In the genomic region with DNA sequence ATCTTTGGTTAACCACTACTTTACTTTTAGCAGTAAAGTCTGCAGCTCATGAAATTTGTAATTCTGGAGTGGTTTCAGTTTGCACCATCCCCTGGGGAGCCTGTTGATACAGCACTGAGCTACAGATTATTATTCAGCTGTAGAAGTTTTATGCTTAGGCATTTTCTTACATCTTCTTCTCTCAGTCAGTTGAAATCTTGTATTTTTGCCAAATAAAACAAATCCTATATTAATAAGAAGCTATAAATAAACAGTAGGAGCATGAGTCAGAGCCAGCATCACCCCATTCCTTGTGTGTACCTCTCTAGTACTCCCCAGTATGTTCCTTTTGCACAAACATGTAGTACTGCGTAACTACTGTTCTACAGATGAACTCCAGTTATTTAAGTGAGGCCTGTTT, we compare ENCODE assay signal across 13 cellular contexts.
DNase-seq lines count a peak whose midpoint lies in the region; ATAC-seq, FAIRE-seq and TF ChIP-seq lines count a peak whose summit lies in the region.
"Had no signal": no experiment of that assay in that cellular context is flagged by ENCODE, and none has a peak within 500 bp of the region (broad histone marks: within the 10 kb centered on the region; RNA-seq: fewer than 3 reads in every experiment).

No MANE protein-coding gene starts in this region.

- POLR2A ChIA-PET in endothelial cell of umbilical vein (lab: Charles Lee), result no interaction called here

- dilution Hi-C loops in endothelial cell of umbilical vein (cut with MboI; ENCODE audit: extremely low pct_ligation_motif_present, low sequenced_read_pairs), result no loop called here

- no peak overlapping the region for H2AFZ ChIP-seq in DND-41 (ENCODE audit: low read depth, low read length)
- no peak overlapping the region for H2AFZ ChIP-seq in Loucy (ENCODE audit: low read length)
- H2AFZ ChIP-seq in endothelial cell of umbilical vein (ENCODE audit: low read depth, low read length), result no peak overlapping the region

- H3K27ac ChIP-seq in DND-41 (ENCODE audit: low read length) (no peak overlapping the region), endothelial cell of umbilical vein (ENCODE audit: insufficient read depth, low read depth, low read length) (no peak overlapping the region), pancreas (no peak overlapping the region), spleen (no peak overlapping the region)

- ATAC-seq in DND-41 (ENCODE audit: insufficient read depth, low read depth) (0 out of 3 replicates have a peak, but pooled peaks have one; percentile 53), pancreas (peak; percentile 31 to 67 (median 52))
- ATAC-seq: activated naive CD8-positive, alpha-beta T cell treated with anti-CD3 and anti-CD28 coated beads, Interleukin-2, amount 50 U/mL, for 24 hours; natural killer cell treated with Interleukin-12 subunit alpha and Interleukin-12 subunit beta and Interleukin-15 and Interleukin-18, amount 100 ng/mL, for 72 hours had no signal

- TF ChIP-seq POLR2A in endothelial cell of umbilical vein (IDR thresholded peaks at IDR 0.05; ENCODE audit: low read depth, low read length), result no peak
- no peak for TF ChIP-seq POLR2A in spleen (IDR thresholded peaks at IDR 0.05)

- FAIRE-seq in endothelial cell of umbilical vein (lab: Jason Lieb, UNC) (peak; percentile 86), pancreas (lab: Jason Lieb, UNC) (peak; percentile 53)

- intact Hi-C loops in endothelial cell of umbilical vein (cut with micrococcal nuclease) (no loop called here), pancreas (cut with DNase I) (no loop called here), spleen (cut with DNase I; ENCODE audit: low total_unique reads) (no loop called here)

- WGBS in pancreas, 2 donors, result 87 to 91% methylated on average over 1 of the region's 1 CpG
- 97 to 100% (median 98%) methylated on average over 1 of the region's 1 CpG for WGBS in spleen, 5 donors

- TF ChIP-seq CTCF in DND-41 (IDR thresholded peaks at IDR 0.05; ENCODE audit: borderline replicate concordance, extremely low read depth, low read length, poor library complexity, severe bottlenecking), result no peak
- TF ChIP-seq CTCF in Loucy (conservative IDR thresholded peaks at IDR 0.05; ENCODE audit: low read length), result no peak
- TF ChIP-seq CTCF in endothelial cell of umbilical vein (IDR thresholded peaks at IDR 0.05; ENCODE audit: extremely low read depth in 1 of 2, insufficient read depth in 1 of 2, low read depth in 1 of 2, low read length in 2 of 2), result no peak
- no peak for TF ChIP-seq CTCF in pancreas (IDR thresholded peaks at IDR 0.05)
- TF ChIP-seq CTCF in spleen (IDR thresholded peaks at IDR 0.05 in 8 of 11, conservative IDR thresholded peaks at IDR 0.05 in 3 of 11), result no peak

- no peaks in the 10 kb centered on the region for H3K9me3 ChIP-seq in DND-41 (ENCODE audit: insufficient read depth, low read length, severe bottlenecking)
- no peaks in the 10 kb centered on the region for H3K9me3 ChIP-seq in Loucy (ENCODE audit: insufficient read depth, low read depth, low read length)
- H3K9me3 ChIP-seq in endothelial cell of umbilical vein (replicated peaks; ENCODE audit: control insufficient read depth, insufficient read depth, low read length), result no peaks in the 10 kb centered on the region
- H3K9me3 ChIP-seq in pancreas, result no peaks in the 10 kb centered on the region
- no peaks in the 10 kb centered on the region for H3K9me3 ChIP-seq in spleen

- H3F3A ChIP-seq in Loucy (ENCODE audit: low read depth), result no peaks in the 10 kb centered on the region

- no TSS peak for BruUV-seq in endothelial cell of umbilical vein (replicated peaks; lab: Mats Ljungman, UMichigan)

- H3K9me2 ChIP-seq in Loucy (replicated peaks; ENCODE audit: low read depth, low read length), result no peaks in the 10 kb centered on the region

- H3K36me3 ChIP-seq in DND-41 (ENCODE audit: insufficient read depth, low read length) (peaks cover 17% of the 10 kb centered on the region; the same call in 1 of the 2 replicates), Loucy (ENCODE audit: insufficient read depth, low read length) (peaks cover 34% of the 10 kb centered on the region; the same call in 1 of the 2 replicates), endothelial cell of umbilical vein (ENCODE audit: control insufficient read depth in 2 of 2, extremely low read depth in 1 of 2, insufficient read depth in 2 of 2, low read length in 2 of 2) (peaks cover 0 to 1% of the 10 kb centered on the region in 2 experiments), pancreas (no peaks in the 10 kb centered on the region), spleen (peaks cover 0 to 43% (median 15%) of the 10 kb centered on the region in 6 donors)

- no peaks in the 10 kb centered on the region for H3K9me1 ChIP-seq in endothelial cell of umbilical vein (replicated peaks; ENCODE audit: control insufficient read depth, extremely low read depth, insufficient read depth, low read length)

- no peak overlapping the region for H3K4me3 ChIP-seq in DND-41 (ENCODE audit: low read depth in 1 of 2, low read length in 2 of 2)
- peak overlapping the region; percentile 40 for H3K4me3 ChIP-seq in Loucy (ENCODE audit: low read length, poor library complexity, severe bottlenecking)
- H3K4me3 ChIP-seq in endothelial cell of umbilical vein (replicated peaks in 1 of 3; ENCODE audit: insufficient read depth in 1 of 3, low read depth in 1 of 3, low read length in 3 of 3), result no peak overlapping the region
- H3K4me3 ChIP-seq in pancreas, result no peak overlapping the region
- no peak overlapping the region for H3K4me3 ChIP-seq in spleen

- DNase-seq in DND-41, result no peak
- peak; percentile 76 for DNase-seq in endothelial cell of umbilical vein (ENCODE audit: low read depth, low spot score)
- no peak for DNase-seq in pancreas
- DNase-seq in medulla oblongata (ENCODE audit: extremely low spot score), result no peak
- no peak for DNase-seq in spleen
- no peak for DNase-seq in hippocampal formation (lab: John Stamatoyannopoulos, UW)
- DNase-seq in activated CD4-positive, alpha-beta T cell treated with anti-CD3 and anti-CD28 coated beads, Interleukin-2, amount 50 U/mL, for 48 hours, result no peak
- DNase-seq: activated CD4-positive, alpha-beta T cell treated with anti-CD3 and anti-CD28 coated beads, Interleukin-2, amount 50 U/mL, for 1 hour; activated naive CD8-positive, alpha-beta T cell treated with anti-CD3 and anti-CD28 coated beads, Interleukin-2, amount 50 U/mL, for 24 hours; glutamatergic neuron; RPMI8226 had no signal

- H3K79me2 ChIP-seq in DND-41 (ENCODE audit: insufficient read depth, low read length), result no peaks in the 10 kb centered on the region
- H3K79me2 ChIP-seq in Loucy (ENCODE audit: insufficient read depth, low read length), result no peaks in the 10 kb centered on the region
- H3K79me2 ChIP-seq in endothelial cell of umbilical vein (ENCODE audit: control insufficient read depth, insufficient read depth, low read length), result no peaks in the 10 kb centered on the region

- no peaks in the 10 kb centered on the region for H3K27me3 ChIP-seq in DND-41 (ENCODE audit: insufficient read depth, low read length, poor library complexity)
- H3K27me3 ChIP-seq in Loucy (ENCODE audit: insufficient read depth, low read length, poor library complexity, severe bottlenecking), result no peaks in the 10 kb centered on the region
- no peaks in the 10 kb centered on the region for H3K27me3 ChIP-seq in endothelial cell of umbilical vein (ENCODE audit: control insufficient read depth in 2 of 2, insufficient read depth in 2 of 2, low read length in 2 of 2)
- no peaks in the 10 kb centered on the region for H3K27me3 ChIP-seq in pancreas
- H3K27me3 ChIP-seq in spleen (replicated peaks in 1 of 7), result no peaks in the 10 kb centered on the region

- H3K4me2 ChIP-seq in DND-41 (ENCODE audit: insufficient read depth, low read length) (no peak overlapping the region), Loucy (ENCODE audit: low read depth, low read length, poor library complexity, severe bottlenecking) (peak overlapping the region; percentile 73), endothelial cell of umbilical vein (ENCODE audit: insufficient read depth, low read length) (peak overlapping the region; percentile 52)

- H3K4me1 ChIP-seq in DND-41 (ENCODE audit: insufficient read depth, low read length) (no peaks in the 10 kb centered on the region), Loucy (ENCODE audit: insufficient read depth, low read length, poor library complexity, severe bottlenecking) (peaks cover 16% of the 10 kb centered on the region), endothelial cell of umbilical vein (ENCODE audit: control insufficient read depth, extremely low read depth, insufficient read depth, low read length) (peaks cover 11% of the 10 kb centered on the region), pancreas (peaks cover 0 to 21% (median 4%) of the 10 kb centered on the region in 3 donors), spleen (no peaks in the 10 kb centered on the region)

- H3K9ac ChIP-seq in DND-41 (ENCODE audit: low read depth, low read length), result no peak overlapping the region
- peak overlapping the region; percentile 25 for H3K9ac ChIP-seq in Loucy (ENCODE audit: low read depth, low read length, poor library complexity, severe bottlenecking)
- no peak overlapping the region for H3K9ac ChIP-seq in endothelial cell of umbilical vein (replicated peaks; ENCODE audit: extremely low read depth, insufficient read depth, low read length)

- H4K20me1 ChIP-seq in DND-41 (ENCODE audit: insufficient read depth, low read length), result no peaks in the 10 kb centered on the region
- H4K20me1 ChIP-seq in Loucy (ENCODE audit: insufficient read depth, low read length, poor library complexity, severe bottlenecking), result peaks cover 5% of the 10 kb centered on the region
- no peaks in the 10 kb centered on the region for H4K20me1 ChIP-seq in endothelial cell of umbilical vein (replicated peaks; ENCODE audit: control insufficient read depth, extremely low read depth, insufficient read depth, low read length)

- CTCF ChIA-PET in endothelial cell of umbilical vein (lab: Charles Lee), result interaction anchor here (0.8 to 1.8 kb wide), 10 partner anchors 10 to 152 kb away, joined by 3 to 9 read pairs (median 4); a partner anchor contains a TSS

TF ChIP-seq in endothelial cell of umbilical vein, 7 proteins besides CTCF, POLR2A, EP300 and RAD21:
- no peak for TF ChIP-seq MYC (IDR thresholded peaks at IDR 0.05; ENCODE audit: low read depth, low read length)
- TF ChIP-seq GATA2 (IDR thresholded peaks at IDR 0.05; ENCODE audit: insufficient read depth, insufficient read length, low read depth, low read length), result no peak
- TF ChIP-seq EZH2 (IDR thresholded peaks at IDR 0.05; ENCODE audit: borderline replicate concordance, low read depth, low read length, severe bottlenecking), result no peak
- TF ChIP-seq JUN (IDR thresholded peaks at IDR 0.05; ENCODE audit: borderline replicate concordance, insufficient read depth, insufficient read length, low read depth), result peak; percentile 28
- TF ChIP-seq POLR2AphosphoS5 (IDR thresholded peaks at IDR 0.05; ENCODE audit: insufficient read depth, low read depth, low read length), result no peak
- peak; percentile 49 for TF ChIP-seq FOS (IDR thresholded peaks at IDR 0.05; ENCODE audit: borderline replicate concordance, insufficient read depth, low read length)
- TF ChIP-seq, protein P1, sequence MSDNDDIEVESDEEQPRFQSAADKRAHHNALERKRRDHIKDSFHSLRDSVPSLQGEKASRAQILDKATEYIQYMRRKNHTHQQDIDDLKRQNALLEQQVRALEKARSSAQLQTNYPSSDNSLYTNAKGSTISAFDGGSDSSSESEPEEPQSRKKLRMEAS (IDR thresholded peaks at IDR 0.05; ENCODE audit: insufficient read depth, insufficient read length), result no peak
